In genomic region chr7:4738711-4739527, GRCh38 we compare ENCODE assay signal across 9 cellular contexts. TPM values are rescaled to one million over a fixed set of nuclear protein-coding genes. Genes with fewer than 3 reads are reported as not detected.
DNase-seq lines count a peak whose midpoint lies in the region; ATAC-seq and TF ChIP-seq lines count a peak whose summit lies in the region.
"Had no signal": no experiment of that assay in that cellular context is flagged by ENCODE, and none has a peak within 500 bp of the region (broad histone marks: within the 10 kb centered on the region; RNA-seq: fewer than 3 reads in every experiment).

No MANE protein-coding gene starts in this region.

- POLR2A ChIA-PET in Panc1 (lab: Charles Lee) = no interaction called here

- CTCF ChIA-PET in Panc1 (lab: Charles Lee) = no interaction called here

- ATAC-seq in Panc1 (peak; percentile 85), body of pancreas (peak; percentile 69), GM19452 (IDR thresholded peaks at IDR 0.05; ENCODE audit: unreplicated experiment) (no peak), GM21723 (IDR thresholded peaks at IDR 0.05; ENCODE audit: unreplicated experiment) (no peak)
- peak; percentile 70 for ATAC-seq in stimulated activated naive CD8-positive, alpha-beta T cell treated with anti-CD3 and anti-CD28 coated beads, Interleukin-15, Interleukin-2, amounts not matched to agents 100 U/mL and 50 U/mL, for 24 hours

- no peak for TF ChIP-seq CTCF in Panc1 (IDR thresholded peaks at IDR 0.05)
- TF ChIP-seq CTCF in body of pancreas (IDR thresholded peaks at IDR 0.05) = no peak

- BruUV-seq in Panc1 (replicated peaks; lab: Mats Ljungman, UMichigan) = no TSS peak

- H3K4me3 ChIP-seq in Panc1 (ENCODE audit: low read depth in 2 of 2, low read length in 2 of 2) (peak overlapping the region; percentile 21 to 51), body of pancreas (no peak overlapping the region)

- H3K27ac ChIP-seq in Panc1 (ENCODE audit: low read length) (peak overlapping the region; percentile 89), body of pancreas (peak overlapping the region; percentile 4 to 63 (median 46))
- H3K27ac ChIP-seq: C4-2B had no signal

- no peak for TF ChIP-seq POLR2A in body of pancreas (IDR thresholded peaks at IDR 0.05)

- H3K9me3 ChIP-seq in Panc1 (ENCODE audit: control insufficient read depth, insufficient read depth, low read depth, low read length) = no peaks in the 10 kb centered on the region
- H3K9me3 ChIP-seq in body of pancreas = no peaks in the 10 kb centered on the region

- in situ Hi-C loops in Panc1 (cut with HindIII; ENCODE audit: low pct_unique_long_range_greater_than_20kb, low sequenced_read_pairs) = no loop called here

- H3K36me3 ChIP-seq in Panc1 (ENCODE audit: control insufficient read depth, insufficient read depth, low read length) (no peaks in the 10 kb centered on the region), body of pancreas (replicated peaks in 1 of 2; ENCODE audit: insufficient read depth in 1 of 2, low read depth in 2 of 2) (peaks cover 5 to 10% of the 10 kb centered on the region in 2 donors)

- intact Hi-C loops in Panc1 (cut with micrococcal nuclease; ENCODE audit: unreplicated experiment) = no loop called here
- intact Hi-C loops in body of pancreas (cut with DNase I) = no loop called here

- H3K27me3 ChIP-seq in Panc1 (ENCODE audit: control insufficient read depth, insufficient read depth, low read length) = no peaks in the 10 kb centered on the region
- H3K27me3 ChIP-seq in body of pancreas = no peaks in the 10 kb centered on the region

- 32% methylated on average over 22 to 23 of the region's 23 CpGs for WGBS in body of pancreas, 2 donors

- DNase-seq in NCI-H2107 (lab: John Stamatoyannopoulos, UW) = peak; percentile 52
- no peak for DNase-seq in NCI-H2107 treated with DMSO at 0.1 percent for 48 hours (lab: John Stamatoyannopoulos, UW; ENCODE audit: unreplicated experiment)
- peak; percentile 75 for DNase-seq in Panc1 (ENCODE audit: low read depth, low spot score)
- DNase-seq in body of pancreas = peak; percentile 42 to 54 (median 52)
- peak; percentile 94 for DNase-seq in islet precursor cell
- peak; percentile 56 for DNase-seq in stimulated activated naive CD8-positive, alpha-beta T cell treated with anti-CD3 and anti-CD28 coated beads, Interleukin-15, Interleukin-2, amounts not matched to agents 100 U/mL and 50 U/mL, for 24 hours

- H3K4me1 ChIP-seq in Panc1 (ENCODE audit: control insufficient read depth, insufficient read depth, low read length) (peaks cover 23% of the 10 kb centered on the region), body of pancreas (peaks cover 16% of the 10 kb centered on the region)

RNA-seq across cellular contexts. Expression of gene AP5Z1, which starts 36.5 kb away (rescaled TPM):
- total RNA-seq in Panc1 (2021; ENCODE audit: unreplicated experiment) = 100.0 TPM
- 91.5 TPM for polyA plus RNA-seq in Panc1 (2012; ENCODE audit: insufficient read length)
- 10 to 100 TPM; 20.2 to 23.4 TPM for total RNA-seq in body of pancreas

RNA-seq across cellular contexts. Expression of gene FOXK1, which starts 56.8 kb away (rescaled TPM):
- total RNA-seq in Panc1 (2021; ENCODE audit: unreplicated experiment) = 72.7 TPM
- 17.7 TPM for polyA plus RNA-seq in Panc1 (2012; ENCODE audit: insufficient read length)
- 10 to 100 TPM; 16.2 to 17.6 TPM for total RNA-seq in body of pancreas

Comparison
In these comparisons a context has a peak if more than half of its experiments do, and no peak if none do; other contexts are left out.
1. ATAC-seq: peak in Panc1 (single experiment), body of pancreas (single experiment) and stimulated activated naive CD8-positive, alpha-beta T cell treated with anti-CD3 and anti-CD28 coated beads, Interleukin-15, Interleukin-2, amounts not matched to agents 100 U/mL and 50 U/mL, for 24 hours (single experiment); none in GM19452 (single experiment) and GM21723 (single experiment).
2. H3K4me3 ChIP-seq: peak in Panc1 (2 of 2); none in body of pancreas (0 of 2).